In the genomic region with DNA sequence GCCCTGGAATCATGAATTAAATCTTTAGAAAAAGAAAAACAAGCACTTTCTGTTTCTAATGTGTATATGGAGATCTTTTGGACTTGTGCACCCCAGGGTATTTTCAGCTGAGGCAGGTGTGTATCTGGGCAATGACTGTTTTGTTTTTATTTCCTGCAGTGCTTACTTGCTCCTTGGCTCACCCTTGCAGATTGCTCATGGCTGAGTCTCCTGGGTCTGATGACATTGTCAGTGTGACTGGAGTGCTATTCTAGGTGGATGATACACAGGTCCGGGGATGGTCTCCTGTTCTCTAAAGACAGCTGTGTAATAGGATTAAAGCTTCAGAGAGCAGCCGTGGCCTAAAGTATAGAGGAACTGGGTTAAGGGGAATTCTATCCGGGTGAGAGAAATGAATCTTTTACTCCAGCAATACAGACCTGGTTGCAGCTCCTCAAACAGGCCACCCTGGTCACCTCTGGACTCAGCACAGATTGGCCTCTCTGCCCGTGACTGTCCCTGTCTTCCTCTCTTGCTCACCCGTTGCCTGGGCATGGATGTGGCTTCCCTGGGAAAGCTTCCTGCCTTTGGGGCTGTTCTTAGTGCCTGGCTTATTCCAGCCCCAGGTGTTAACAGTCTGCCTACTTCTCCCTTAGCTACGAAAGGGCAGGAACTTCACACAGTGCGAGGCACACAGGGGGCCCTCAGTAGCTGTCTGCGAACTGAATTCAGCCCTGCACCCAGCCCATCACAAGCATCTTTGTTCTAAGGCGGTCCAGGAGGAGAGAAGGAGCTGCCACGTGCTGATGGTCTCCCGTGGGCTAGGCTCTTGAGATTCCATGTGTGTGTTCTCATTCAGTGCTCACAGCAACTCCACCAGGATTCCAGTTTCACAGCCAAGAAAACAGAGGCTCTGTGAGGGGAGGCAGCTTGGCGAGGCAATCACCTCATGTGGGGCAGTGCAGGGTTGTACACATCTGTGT, we compare ENCODE assay signal across 27 cellular contexts.
A peak's percentile ranks its signal among the peaks of the same experiment; 100 is the strongest.
DNase-seq lines count a peak whose midpoint lies in the region; ATAC-seq, FAIRE-seq and TF ChIP-seq lines count a peak whose summit lies in the region.
"Had no signal": no experiment of that assay in that cellular context is flagged by ENCODE, and none has a peak within 500 bp of the region (broad histone marks: within the 10 kb centered on the region; RNA-seq: fewer than 3 reads in every experiment).

No MANE protein-coding gene starts in this region.

- H3K4me2 ChIP-seq in astrocyte (ENCODE audit: low read length): no peak overlapping the region
- H3K4me2 ChIP-seq: neural progenitor cell had no signal

- DNase-seq in left ventricle myocardium superior: no peak
- no peak for DNase-seq in cardiac septum (ENCODE audit: low spot score)
- DNase-seq in astrocyte (ENCODE audit: low read depth): peak; percentile 6
- DNase-seq in mucosa of descending colon: no peak
- no peak for DNase-seq in H54 (ENCODE audit: insufficient read length, low spot score)
- DNase-seq: activated CD8-positive, alpha-beta memory T cell treated with anti-CD3 and anti-CD28 coated beads for 24 hours; body of pancreas; DMS 273 treated with DMSO at 0.1 percent for 48 hours; Kasumi-1; NCI-H1417; NCI-H69; OCI-M1; retina; stimulated activated CD4-positive, alpha-beta T cell treated with anti-CD3 and anti-CD28 coated beads, Interleukin-12 subunit alpha, Interleukin-12 subunit beta, amount 100 ng/mL, for 4 hours had no signal

- H3K9ac ChIP-seq in astrocyte (ENCODE audit: low read length): no peak overlapping the region
- H3K9ac ChIP-seq: neural progenitor cell had no signal

- no peak overlapping the region for H3K27ac Mint-ChIP-seq in astrocyte (ENCODE audit: unreplicated experiment)
- H3K27ac Mint-ChIP-seq: activated naive CD4-positive, alpha-beta T cell treated with anti-CD3 and anti-CD28 coated beads, Interleukin-2, amount 50 U/mL, for 72 hours; neural progenitor cell; T-helper 2 cell treated with Interferon-gamma antibody and Interleukin-4, amounts not matched to agents 5 μg/mL and 100 μg/mL, for 36 hours had no signal

- no peaks in the 10 kb centered on the region for H3K79me2 ChIP-seq in astrocyte (ENCODE audit: insufficient read depth, low read length)

- ATAC-seq in left ventricle myocardium superior (peak; percentile 54), mucosa of descending colon (peak; percentile 29), GM18870 (IDR thresholded peaks at IDR 0.05; ENCODE audit: unreplicated experiment) (no peak), GM19455 (IDR thresholded peaks at IDR 0.05; ENCODE audit: unreplicated experiment) (no peak), HG02938 (IDR thresholded peaks at IDR 0.05; ENCODE audit: unreplicated experiment) (no peak)
- ATAC-seq: activated naive CD4-positive, alpha-beta T cell treated with anti-CD3 and anti-CD28 coated beads, Interleukin-2, amount 50 U/mL, for 72 hours; body of pancreas had no signal

- H3K36me3 ChIP-seq in astrocyte (ENCODE audit: insufficient read depth, low read length) (no peaks in the 10 kb centered on the region), mucosa of descending colon (ENCODE audit: low read depth) (no peaks in the 10 kb centered on the region)
- H3K36me3 ChIP-seq: neural progenitor cell, suprapubic skin, vagina had no signal

- intact Hi-C loops in left ventricle myocardium superior (cut with micrococcal nuclease) (no loop called here), cardiac septum (cut with DNase I) (loop anchor here (10.0 kb wide), 1 partner anchor 848 kb away; no protein-coding TSS in a partner anchor), mucosa of descending colon (cut with DNase I, micrococcal nuclease) (no loop called here)

- no peaks in the 10 kb centered on the region for H3K4me1 Mint-ChIP-seq in astrocyte (ENCODE audit: low read depth, unreplicated experiment)

- no peak overlapping the region for H3K27ac ChIP-seq in astrocyte (ENCODE audit: low read depth, low read length)
- H3K27ac ChIP-seq: body of pancreas, C4-2B, coronary artery, neural progenitor cell, SK-N-MC, suprapubic skin, vagina had no signal

- H3K27me3 ChIP-seq in astrocyte (ENCODE audit: insufficient read depth, low read length): peaks cover 20% of the 10 kb centered on the region
- H3K27me3 ChIP-seq: body of pancreas, neural progenitor cell, vagina had no signal

- no peaks in the 10 kb centered on the region for H3K4me1 ChIP-seq in astrocyte (ENCODE audit: insufficient read depth, low read length)
- no peaks in the 10 kb centered on the region for H3K4me1 ChIP-seq in mucosa of descending colon (ENCODE audit: low read depth)
- H3K4me1 ChIP-seq: body of pancreas, suprapubic skin, vagina had no signal

- H3K27me3 Mint-ChIP-seq in astrocyte (ENCODE audit: low read depth, unreplicated experiment): peaks cover 24% of the 10 kb centered on the region

- no peak overlapping the region for H3K4me3 Mint-ChIP-seq in astrocyte (ENCODE audit: unreplicated experiment)
- H3K4me3 Mint-ChIP-seq: T-helper 2 cell treated with Interferon-gamma antibody and Interleukin-4, amounts not matched to agents 5 μg/mL and 100 μg/mL, for 36 hours had no signal

- peaks cover 4% of the 10 kb centered on the region for H3K9me3 Mint-ChIP-seq in astrocyte (ENCODE audit: unreplicated experiment)
- H3K9me3 Mint-ChIP-seq: activated naive CD4-positive, alpha-beta T cell treated with anti-CD3 and anti-CD28 coated beads, Interleukin-2, amount 50 U/mL, for 72 hours; neural progenitor cell; T-helper 2 cell treated with Interferon-gamma antibody and Interleukin-4, amounts not matched to agents 5 μg/mL and 100 μg/mL, for 36 hours had no signal

- FAIRE-seq in astrocyte (lab: Jason Lieb, UNC): no peak
- no peak for FAIRE-seq in H54 (lab: Jason Lieb, UNC)
- FAIRE-seq: endometrium, HTR-8/SVneo had no signal

- H3K4me3 ChIP-seq in astrocyte (ENCODE audit: insufficient read depth, low read depth, low read length) (no peak overlapping the region), mucosa of descending colon (no peak overlapping the region)
- H3K4me3 ChIP-seq: body of pancreas, coronary artery, neural progenitor cell, SK-N-MC, suprapubic skin, vagina had no signal

- H4K20me1 ChIP-seq in astrocyte (ENCODE audit: insufficient read depth, low read length): no peaks in the 10 kb centered on the region

- H3K9me3 ChIP-seq in astrocyte (ENCODE audit: insufficient read depth, low read depth, low read length) (no peaks in the 10 kb centered on the region), mucosa of descending colon (no peaks in the 10 kb centered on the region)
- H3K9me3 ChIP-seq: body of pancreas, suprapubic skin, vagina had no signal

- TF ChIP-seq CTCF in astrocyte (IDR thresholded peaks at IDR 0.05; ENCODE audit: insufficient read depth, low read depth, low read length) (no peak), mucosa of descending colon (IDR thresholded peaks at IDR 0.05) (no peak)

- no peak overlapping the region for H2AFZ ChIP-seq in astrocyte (ENCODE audit: low read depth, low read length)
- H2AFZ ChIP-seq: neural progenitor cell had no signal

- no peak for TF ChIP-seq POLR2A in H54 (IDR thresholded peaks at IDR 0.05; ENCODE audit: low read depth, low read length)

- peaks cover 1% of the 10 kb centered on the region for H3K36me3 Mint-ChIP-seq in astrocyte (ENCODE audit: low read depth, unreplicated experiment)
- H3K36me3 Mint-ChIP-seq: activated naive CD4-positive, alpha-beta T cell treated with anti-CD3 and anti-CD28 coated beads, Interleukin-2, amount 50 U/mL, for 72 hours; neural progenitor cell had no signal

Comparison
In these comparisons a context has a peak if more than half of its experiments do, and no peak if none do; other contexts are left out.
1. ATAC-seq: peak in left ventricle myocardium superior (single experiment) and mucosa of descending colon (single experiment); none in GM18870 (single experiment), GM19455 (single experiment) and HG02938 (single experiment).